ENCODE assay signal across 14 cellular contexts in the genomic region with DNA sequence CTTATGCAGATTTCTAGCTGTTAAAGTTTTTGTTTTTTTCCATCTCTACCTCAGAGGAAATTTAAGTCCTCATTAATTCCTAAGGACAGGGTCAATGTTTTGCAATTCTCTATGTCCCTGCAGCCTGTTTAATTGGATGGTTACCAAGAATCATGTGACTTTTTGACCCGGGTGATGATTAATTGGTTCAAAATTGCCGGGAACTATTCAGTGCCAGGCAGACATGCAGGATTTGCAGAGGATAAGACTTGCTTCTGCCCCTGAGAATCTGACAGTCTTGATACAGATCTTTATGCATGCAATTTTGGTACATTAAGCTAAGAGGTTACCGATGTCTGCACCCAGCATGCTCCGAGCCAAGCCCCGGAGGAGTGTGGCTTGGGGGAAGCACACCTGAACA.
DNase-seq lines count a peak whose midpoint lies in the region; FAIRE-seq and TF ChIP-seq lines count a peak whose summit lies in the region.
"Had no signal": no experiment of that assay in that cellular context is flagged by ENCODE, and none has a peak within 500 bp of the region (broad histone marks: within the 10 kb centered on the region; RNA-seq: fewer than 3 reads in every experiment).

No MANE protein-coding gene starts in this region.

- no peak for TF ChIP-seq CTCF in cardiac fibroblast (IDR thresholded peaks at IDR 0.05; ENCODE audit: low read depth, low read length)
- no peak for TF ChIP-seq CTCF in kidney (IDR thresholded peaks at IDR 0.05; ENCODE audit: borderline replicate concordance, extremely low read depth, insufficient read depth)
- no peak for TF ChIP-seq CTCF in tibial artery (IDR thresholded peaks at IDR 0.05)
- TF ChIP-seq CTCF in prostate gland (IDR thresholded peaks at IDR 0.05): no peak

- H3K36me3 ChIP-seq in kidney (ENCODE audit: control insufficient read depth in 1 of 2, insufficient read depth in 2 of 2, low read length in 2 of 2) (peaks cover 14% of the 10 kb centered on the region in 2 donors), tibial artery (peaks cover 25 to 27% (median 26%) of the 10 kb centered on the region in 3 donors), prostate gland (no peaks in the 10 kb centered on the region)
- H3K36me3 ChIP-seq: breast epithelium had no signal

- H3K9ac ChIP-seq in kidney (ENCODE audit: low read length in 2 of 2): no peak overlapping the region

- intact Hi-C loops in kidney (cut with DNase I) (no loop called here), tibial artery (cut with DNase I; ENCODE audit: low total_unique reads) (no loop called here), prostate gland (cut with DNase I) (no loop called here)

- DNase-seq in DMS 273 (lab: John Stamatoyannopoulos, UW; ENCODE audit: unreplicated experiment) (peak; percentile 26), DMS 273 treated with DMSO at 0.1 percent for 48 hours (lab: John Stamatoyannopoulos, UW) (no peak), cardiac fibroblast (ENCODE audit: low read depth in 2 of 2) (peak; percentile 64 to 80), kidney (no peak), tibial artery (no peak), T1000 (lab: John Stamatoyannopoulos, UW) (no peak), prostate gland (ENCODE audit: low spot score) (no peak)
- DNase-seq in activated CD8-positive, alpha-beta memory T cell treated with anti-CD3 and anti-CD28 coated beads, Interleukin-2, amount 50 U/mL, for 48 hours: no peak
- DNase-seq: activated CD4-positive, alpha-beta T cell treated with anti-CD3 and anti-CD28 coated beads, Interleukin-2, amount 10 ng/mL, durations not matched to agents 24 days and 14 days; T-cell had no signal

- H3K4me3 ChIP-seq in cardiac fibroblast (replicated peaks in 1 of 2; ENCODE audit: low read depth in 2 of 2, low read length in 2 of 2) (no peak overlapping the region), kidney (ENCODE audit: low read length in 2 of 2) (no peak overlapping the region), tibial artery (no peak overlapping the region), prostate gland (no peak overlapping the region)
- H3K4me3 ChIP-seq: breast epithelium, skin epidermis had no signal

- peak overlapping the region; percentile 16 to 17 for H3K27ac ChIP-seq in kidney (ENCODE audit: low read depth in 2 of 2, low read length in 2 of 2)
- H3K27ac ChIP-seq in tibial artery: peak overlapping the region; percentile 7 to 44
- H3K27ac ChIP-seq in prostate gland: no peak overlapping the region
- H3K27ac ChIP-seq: 22Rv1, breast epithelium had no signal

- FAIRE-seq in kidney (lab: Jason Lieb, UNC): peak; percentile 95
- FAIRE-seq: endometrium had no signal

- no peaks in the 10 kb centered on the region for H3K27me3 ChIP-seq in tibial artery
- no peaks in the 10 kb centered on the region for H3K27me3 ChIP-seq in prostate gland (replicated peaks; ENCODE audit: insufficient read depth)
- H3K27me3 ChIP-seq: breast epithelium had no signal

- H3K9me3 ChIP-seq in kidney (ENCODE audit: control insufficient read depth in 1 of 2, low read length in 2 of 2) (no peaks in the 10 kb centered on the region), tibial artery (no peaks in the 10 kb centered on the region), prostate gland (no peaks in the 10 kb centered on the region)
- H3K9me3 ChIP-seq: breast epithelium had no signal

- H3K4me1 ChIP-seq in kidney (ENCODE audit: control insufficient read depth in 1 of 2, insufficient read depth in 1 of 2, low read depth in 1 of 2, low read length in 2 of 2) (peaks cover 9 to 12% of the 10 kb centered on the region in 2 donors), tibial artery (peaks cover 0 to 33% (median 11%) of the 10 kb centered on the region in 4 donors), prostate gland (replicated peaks) (no peaks in the 10 kb centered on the region)

- 26% methylated on average over 5 of the region's 5 CpGs for WGBS in prostate gland

- no peak for TF ChIP-seq POLR2A in prostate gland (IDR thresholded peaks at IDR 0.05)

Comparison
In these comparisons a context has a peak if more than half of its experiments do, and no peak if none do; other contexts are left out.
1. DNase-seq: peak in DMS 273 (single experiment) and cardiac fibroblast (2 of 2); none in DMS 273 treated with DMSO at 0.1 percent for 48 hours (single experiment), kidney (single experiment), tibial artery (0 of 2), T1000 (single experiment), prostate gland (single experiment) and activated CD8-positive, alpha-beta memory T cell treated with anti-CD3 and anti-CD28 coated beads, Interleukin-2, amount 50 U/mL, for 48 hours (single experiment).
2. H3K27ac ChIP-seq: peak in kidney (2 of 2) and tibial artery (2 of 2); none in prostate gland (0 of 2).